ENCODE assay signal across 5 cellular contexts in genomic region chr22:20735378-20736162, GRCh38. TPM values are rescaled to one million over a fixed set of nuclear protein-coding genes. Genes with fewer than 3 reads are reported as not detected.
"Had no signal": no experiment of that assay in that cellular context is flagged by ENCODE, and none has a peak within 500 bp of the region (broad histone marks: within the 10 kb centered on the region; RNA-seq: fewer than 3 reads in every experiment).

No MANE protein-coding gene starts in this region.

RNA-seq across cellular contexts. Expression of gene SERPIND1, which starts 38.3 kb away (rescaled TPM):
- total RNA-seq: endodermal cell, mesothelial cell of epicardium, prostate gland, renal cortical epithelial cell had no signal
- polyA plus RNA-seq: keratinocyte had no signal
